In the genomic region with DNA sequence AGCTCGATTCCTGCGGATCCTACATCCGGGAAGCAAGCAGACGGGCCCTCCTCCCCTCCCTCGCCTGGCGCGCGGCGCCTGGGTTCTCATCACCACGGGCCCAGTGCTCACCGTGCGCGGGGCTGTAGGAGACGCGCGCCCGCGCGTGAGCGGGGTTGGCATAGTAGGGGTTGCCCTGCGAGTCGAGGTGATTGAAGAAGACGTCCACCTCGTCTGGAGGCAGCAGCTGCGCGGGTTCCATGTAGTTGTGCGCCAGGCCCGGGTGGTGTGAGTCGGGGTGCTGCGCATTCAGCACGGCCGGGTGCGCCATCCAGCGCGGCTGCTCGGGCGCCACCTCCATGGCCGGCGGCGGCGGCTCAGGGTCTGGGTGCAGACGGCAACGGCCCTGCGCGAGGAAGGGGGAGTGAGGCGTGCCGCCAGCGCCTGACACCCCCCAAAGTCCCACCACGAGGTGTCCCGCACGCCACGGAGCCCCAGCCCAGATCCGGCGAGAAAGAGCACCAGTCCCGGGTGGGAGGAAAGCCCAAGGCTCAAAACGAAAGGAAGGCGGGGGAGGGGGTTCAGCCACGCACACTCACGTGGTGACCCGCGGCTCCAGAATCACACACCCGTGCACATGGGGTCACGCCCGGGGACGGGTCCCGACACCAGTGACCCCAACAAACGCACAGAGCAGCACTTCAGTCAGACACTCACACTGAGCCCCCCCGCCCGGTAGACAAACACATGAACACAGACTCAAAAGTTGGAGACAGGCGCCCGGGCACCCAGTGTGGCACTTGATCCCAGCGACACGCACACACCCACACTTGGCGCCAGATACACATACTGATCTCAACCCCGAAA, we compare ENCODE assay signal across 1 cellular context.
TF ChIP-seq lines count a peak whose summit lies in the region.

No MANE protein-coding gene starts in this region.

TF ChIP-seq in HepG2, 621 proteins besides CTCF, POLR2A, EP300 and RAD21 (continued from another document and continues in another):
- TF ChIP-seq, protein P1, sequence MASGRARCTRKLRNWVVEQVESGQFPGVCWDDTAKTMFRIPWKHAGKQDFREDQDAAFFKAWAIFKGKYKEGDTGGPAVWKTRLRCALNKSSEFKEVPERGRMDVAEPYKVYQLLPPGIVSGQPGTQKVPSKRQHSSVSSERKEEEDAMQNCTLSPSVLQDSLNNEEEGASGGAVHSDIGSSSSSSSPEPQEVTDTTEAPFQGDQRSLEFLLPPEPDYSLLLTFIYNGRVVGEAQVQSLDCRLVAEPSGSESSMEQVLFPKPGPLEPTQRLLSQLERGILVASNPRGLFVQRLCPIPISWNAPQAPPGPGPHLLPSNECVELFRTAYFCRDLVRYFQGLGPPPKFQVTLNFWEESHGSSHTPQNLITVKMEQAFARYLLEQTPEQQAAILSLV (CRISPR knock-in tag; IDR thresholded peaks at IDR 0.05; ENCODE audit: borderline replicate concordance) = no peak; the same call in 1 of the 2 replicates
- no peak for TF ChIP-seq PLRG1 (conservative IDR thresholded peaks at IDR 0.05)
- TF ChIP-seq CREB1 (IDR thresholded peaks at IDR 0.05) = no peak
- TF ChIP-seq CREB1 (CRISPR knock-in tag; IDR thresholded peaks at IDR 0.05) = no peak
- 0 out of 2 replicates have a peak, but pooled peaks have one; percentile 60 for TF ChIP-seq ZNF788 (CRISPR knock-in tag; IDR thresholded peaks at IDR 0.05; ENCODE audit: borderline replicate concordance)
- no peak for TF ChIP-seq ONECUT2 (CRISPR knock-in tag; IDR thresholded peaks at IDR 0.05)
- TF ChIP-seq RFX3 (CRISPR knock-in tag; IDR thresholded peaks at IDR 0.05) = no peak
- TF ChIP-seq, protein P2, sequence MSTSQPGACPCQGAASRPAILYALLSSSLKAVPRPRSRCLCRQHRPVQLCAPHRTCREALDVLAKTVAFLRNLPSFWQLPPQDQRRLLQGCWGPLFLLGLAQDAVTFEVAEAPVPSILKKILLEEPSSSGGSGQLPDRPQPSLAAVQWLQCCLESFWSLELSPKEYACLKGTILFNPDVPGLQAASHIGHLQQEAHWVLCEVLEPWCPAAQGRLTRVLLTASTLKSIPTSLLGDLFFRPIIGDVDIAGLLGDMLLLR (CRISPR knock-in tag; IDR thresholded peaks at IDR 0.05) = 0 out of 2 replicates have a peak, but pooled peaks have one; percentile 12
- 0 out of 2 replicates have a peak, but pooled peaks have one; percentile 56 for TF ChIP-seq EED (CRISPR knock-in tag; IDR thresholded peaks at IDR 0.05)
- TF ChIP-seq SNAPC2 (CRISPR knock-in tag; IDR thresholded peaks at IDR 0.05) = no peak
- no peak for TF ChIP-seq SSRP1 (CRISPR knock-in tag; IDR thresholded peaks at IDR 0.05)
- no peak for TF ChIP-seq ZNF101 (CRISPR knock-in tag; IDR thresholded peaks at IDR 0.05; ENCODE audit: borderline replicate concordance, low read depth)
- TF ChIP-seq ZNF768 (CRISPR knock-in tag; IDR thresholded peaks at IDR 0.05) = no peak
- no peak for TF ChIP-seq NFYC (CRISPR knock-in tag; IDR thresholded peaks at IDR 0.05)
- TF ChIP-seq SRSF1 (optimal IDR thresholded peaks at IDR 0.05; ENCODE audit: low read depth, low read length) = no peak
- no peak for TF ChIP-seq BRCA1 (CRISPR knock-in tag; IDR thresholded peaks at IDR 0.05)
- TF ChIP-seq, protein P3, sequence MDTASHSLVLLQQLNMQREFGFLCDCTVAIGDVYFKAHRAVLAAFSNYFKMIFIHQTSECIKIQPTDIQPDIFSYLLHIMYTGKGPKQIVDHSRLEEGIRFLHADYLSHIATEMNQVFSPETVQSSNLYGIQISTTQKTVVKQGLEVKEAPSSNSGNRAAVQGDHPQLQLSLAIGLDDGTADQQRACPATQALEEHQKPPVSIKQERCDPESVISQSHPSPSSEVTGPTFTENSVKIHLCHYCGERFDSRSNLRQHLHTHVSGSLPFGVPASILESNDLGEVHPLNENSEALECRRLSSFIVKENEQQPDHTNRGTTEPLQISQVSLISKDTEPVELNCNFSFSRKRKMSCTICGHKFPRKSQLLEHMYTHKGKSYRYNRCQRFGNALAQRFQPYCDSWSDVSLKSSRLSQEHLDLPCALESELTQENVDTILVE (CRISPR knock-in tag; IDR thresholded peaks at IDR 0.05) = no peak
- TF ChIP-seq, protein P4, sequence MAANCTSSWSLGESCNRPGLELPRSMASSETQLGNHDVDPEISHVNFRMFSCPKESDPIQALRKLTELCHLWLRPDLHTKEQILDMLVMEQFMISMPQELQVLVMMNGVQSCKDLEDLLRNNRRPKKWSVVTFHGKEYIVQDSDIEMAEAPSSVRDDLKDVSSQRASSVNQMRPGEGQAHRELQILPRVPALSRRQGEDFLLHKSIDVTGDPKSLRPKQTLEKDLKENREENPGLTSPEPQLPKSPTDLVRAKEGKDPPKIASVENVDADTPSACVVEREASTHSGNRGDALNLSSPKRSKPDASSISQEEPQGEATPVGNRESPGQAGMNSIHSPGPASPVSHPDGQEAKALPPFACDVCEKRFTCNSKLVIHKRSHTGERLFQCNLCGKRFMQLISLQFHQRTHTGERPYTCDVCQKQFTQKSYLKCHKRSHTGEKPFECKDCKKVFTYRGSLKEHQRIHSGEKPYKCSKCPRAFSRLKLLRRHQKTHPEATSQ (CRISPR knock-in tag; IDR thresholded peaks at IDR 0.05; ENCODE audit: borderline replicate concordance) = no peak
- no peak for TF ChIP-seq HMG20A (CRISPR knock-in tag; IDR thresholded peaks at IDR 0.05; ENCODE audit: borderline replicate concordance)
- no peak for TF ChIP-seq ZNF205 (CRISPR knock-in tag; IDR thresholded peaks at IDR 0.05)
- peak; percentile 6; the same call in 1 of the 2 replicates for TF ChIP-seq ZNF292 (CRISPR knock-in tag; IDR thresholded peaks at IDR 0.05; ENCODE audit: borderline replicate concordance, low read depth)
- TF ChIP-seq SAP130 (CRISPR knock-in tag; IDR thresholded peaks at IDR 0.05; ENCODE audit: low read depth) = no peak
- no peak for TF ChIP-seq KDM2A (CRISPR knock-in tag; IDR thresholded peaks at IDR 0.05; ENCODE audit: borderline replicate concordance, low read depth)
- no peak for TF ChIP-seq ZNF350 (CRISPR knock-in tag; IDR thresholded peaks at IDR 0.05; ENCODE audit: borderline replicate concordance, low read depth)
- TF ChIP-seq PPARG (CRISPR knock-in tag; conservative IDR thresholded peaks at IDR 0.05) = no peak
- TF ChIP-seq, protein P5, sequence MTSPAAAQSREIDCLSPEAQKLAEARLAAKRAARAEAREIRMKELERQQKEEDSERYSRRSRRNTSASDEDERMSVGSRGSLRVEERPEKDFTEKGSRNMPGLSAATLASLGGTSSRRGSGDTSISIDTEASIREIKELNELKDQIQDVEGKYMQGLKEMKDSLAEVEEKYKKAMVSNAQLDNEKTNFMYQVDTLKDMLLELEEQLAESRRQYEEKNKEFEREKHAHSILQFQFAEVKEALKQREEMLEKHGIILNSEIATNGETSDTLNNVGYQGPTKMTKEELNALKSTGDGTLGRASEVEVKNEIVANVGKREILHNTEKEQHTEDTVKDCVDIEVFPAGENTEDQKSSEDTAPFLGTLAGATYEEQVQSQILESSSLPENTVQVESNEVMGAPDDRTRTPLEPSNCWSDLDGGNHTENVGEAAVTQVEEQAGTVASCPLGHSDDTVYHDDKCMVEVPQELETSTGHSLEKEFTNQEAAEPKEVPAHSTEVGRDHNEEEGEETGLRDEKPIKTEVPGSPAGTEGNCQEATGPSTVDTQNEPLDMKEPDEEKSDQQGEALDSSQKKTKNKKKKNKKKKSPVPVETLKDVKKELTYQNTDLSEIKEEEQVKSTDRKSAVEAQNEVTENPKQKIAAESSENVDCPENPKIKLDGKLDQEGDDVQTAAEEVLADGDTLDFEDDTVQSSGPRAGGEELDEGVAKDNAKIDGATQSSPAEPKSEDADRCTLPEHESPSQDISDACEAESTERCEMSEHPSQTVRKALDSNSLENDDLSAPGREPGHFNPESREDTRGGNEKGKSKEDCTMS (CRISPR knock-in tag; conservative IDR thresholded peaks at IDR 0.05) = no peak
- TF ChIP-seq, protein P6, sequence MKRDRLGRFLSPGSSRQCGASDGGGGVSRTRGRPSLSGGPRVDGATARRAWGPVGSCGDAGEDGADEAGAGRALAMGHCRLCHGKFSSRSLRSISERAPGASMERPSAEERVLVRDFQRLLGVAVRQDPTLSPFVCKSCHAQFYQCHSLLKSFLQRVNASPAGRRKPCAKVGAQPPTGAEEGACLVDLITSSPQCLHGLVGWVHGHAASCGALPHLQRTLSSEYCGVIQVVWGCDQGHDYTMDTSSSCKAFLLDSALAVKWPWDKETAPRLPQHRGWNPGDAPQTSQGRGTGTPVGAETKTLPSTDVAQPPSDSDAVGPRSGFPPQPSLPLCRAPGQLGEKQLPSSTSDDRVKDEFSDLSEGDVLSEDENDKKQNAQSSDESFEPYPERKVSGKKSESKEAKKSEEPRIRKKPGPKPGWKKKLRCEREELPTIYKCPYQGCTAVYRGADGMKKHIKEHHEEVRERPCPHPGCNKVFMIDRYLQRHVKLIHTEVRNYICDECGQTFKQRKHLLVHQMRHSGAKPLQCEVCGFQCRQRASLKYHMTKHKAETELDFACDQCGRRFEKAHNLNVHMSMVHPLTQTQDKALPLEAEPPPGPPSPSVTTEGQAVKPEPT (CRISPR knock-in tag; IDR thresholded peaks at IDR 0.05; ENCODE audit: low read depth) = no peak
- no peak for TF ChIP-seq CCDC6 (CRISPR knock-in tag; IDR thresholded peaks at IDR 0.05)
- TF ChIP-seq ZFYVE20 (CRISPR knock-in tag; IDR thresholded peaks at IDR 0.05; ENCODE audit: borderline replicate concordance, low read depth) = no peak
- TF ChIP-seq, protein P7, sequence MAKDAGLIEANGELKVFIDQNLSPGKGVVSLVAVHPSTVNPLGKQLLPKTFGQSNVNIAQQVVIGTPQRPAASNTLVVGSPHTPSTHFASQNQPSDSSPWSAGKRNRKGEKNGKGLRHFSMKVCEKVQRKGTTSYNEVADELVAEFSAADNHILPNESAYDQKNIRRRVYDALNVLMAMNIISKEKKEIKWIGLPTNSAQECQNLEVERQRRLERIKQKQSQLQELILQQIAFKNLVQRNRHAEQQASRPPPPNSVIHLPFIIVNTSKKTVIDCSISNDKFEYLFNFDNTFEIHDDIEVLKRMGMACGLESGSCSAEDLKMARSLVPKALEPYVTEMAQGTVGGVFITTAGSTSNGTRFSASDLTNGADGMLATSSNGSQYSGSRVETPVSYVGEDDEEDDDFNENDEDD (CRISPR knock-in tag; IDR thresholded peaks at IDR 0.05; ENCODE audit: borderline replicate concordance) = no peak
- TF ChIP-seq, protein P8, sequence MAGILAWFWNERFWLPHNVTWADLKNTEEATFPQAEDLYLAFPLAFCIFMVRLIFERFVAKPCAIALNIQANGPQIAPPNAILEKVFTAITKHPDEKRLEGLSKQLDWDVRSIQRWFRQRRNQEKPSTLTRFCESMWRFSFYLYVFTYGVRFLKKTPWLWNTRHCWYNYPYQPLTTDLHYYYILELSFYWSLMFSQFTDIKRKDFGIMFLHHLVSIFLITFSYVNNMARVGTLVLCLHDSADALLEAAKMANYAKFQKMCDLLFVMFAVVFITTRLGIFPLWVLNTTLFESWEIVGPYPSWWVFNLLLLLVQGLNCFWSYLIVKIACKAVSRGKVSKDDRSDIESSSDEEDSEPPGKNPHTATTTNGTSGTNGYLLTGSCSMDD (CRISPR knock-in tag; IDR thresholded peaks at IDR 0.05) = no peak
- no peak for TF ChIP-seq NONO (IDR thresholded peaks at IDR 0.05)
- 0 out of 2 replicates have a peak, but pooled peaks have one; percentile 11 for TF ChIP-seq NONO (CRISPR knock-in tag; conservative IDR thresholded peaks at IDR 0.05)
- TF ChIP-seq HNF4A (CRISPR knock-in tag; IDR thresholded peaks at IDR 0.05) = no peak
- TF ChIP-seq, protein P9, sequence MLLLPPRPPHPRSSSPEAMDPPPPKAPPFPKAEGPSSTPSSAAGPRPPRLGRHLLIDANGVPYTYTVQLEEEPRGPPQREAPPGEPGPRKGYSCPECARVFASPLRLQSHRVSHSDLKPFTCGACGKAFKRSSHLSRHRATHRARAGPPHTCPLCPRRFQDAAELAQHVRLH (CRISPR knock-in tag; IDR thresholded peaks at IDR 0.05; ENCODE audit: borderline replicate concordance, low read depth) = no peak
- no peak for TF ChIP-seq ZNF558 (CRISPR knock-in tag; IDR thresholded peaks at IDR 0.05; ENCODE audit: borderline replicate concordance)
- TF ChIP-seq ZFX (CRISPR knock-in tag; IDR thresholded peaks at IDR 0.05; ENCODE audit: low read depth) = peak; percentile 50; the same call in 1 of the 2 replicates
- no peak for TF ChIP-seq ARHGAP35 (CRISPR knock-in tag; IDR thresholded peaks at IDR 0.05; ENCODE audit: borderline replicate concordance)
- TF ChIP-seq ZNF564 (CRISPR knock-in tag; IDR thresholded peaks at IDR 0.05) = no peak
- peak; percentile 62; the same call in 1 of the 2 replicates for TF ChIP-seq KMT2A (CRISPR knock-in tag; IDR thresholded peaks at IDR 0.05)
- no peak for TF ChIP-seq PAWR (CRISPR knock-in tag; IDR thresholded peaks at IDR 0.05; ENCODE audit: borderline replicate concordance)
- no peak for TF ChIP-seq ZNF33A (CRISPR knock-in tag; IDR thresholded peaks at IDR 0.05; ENCODE audit: borderline replicate concordance)
- TF ChIP-seq AGO1 (IDR thresholded peaks at IDR 0.05; ENCODE audit: low read depth, low read length, poor library complexity, severe bottlenecking) = no peak
- no peak for TF ChIP-seq NFRKB (IDR thresholded peaks at IDR 0.05)
- TF ChIP-seq, protein P10, sequence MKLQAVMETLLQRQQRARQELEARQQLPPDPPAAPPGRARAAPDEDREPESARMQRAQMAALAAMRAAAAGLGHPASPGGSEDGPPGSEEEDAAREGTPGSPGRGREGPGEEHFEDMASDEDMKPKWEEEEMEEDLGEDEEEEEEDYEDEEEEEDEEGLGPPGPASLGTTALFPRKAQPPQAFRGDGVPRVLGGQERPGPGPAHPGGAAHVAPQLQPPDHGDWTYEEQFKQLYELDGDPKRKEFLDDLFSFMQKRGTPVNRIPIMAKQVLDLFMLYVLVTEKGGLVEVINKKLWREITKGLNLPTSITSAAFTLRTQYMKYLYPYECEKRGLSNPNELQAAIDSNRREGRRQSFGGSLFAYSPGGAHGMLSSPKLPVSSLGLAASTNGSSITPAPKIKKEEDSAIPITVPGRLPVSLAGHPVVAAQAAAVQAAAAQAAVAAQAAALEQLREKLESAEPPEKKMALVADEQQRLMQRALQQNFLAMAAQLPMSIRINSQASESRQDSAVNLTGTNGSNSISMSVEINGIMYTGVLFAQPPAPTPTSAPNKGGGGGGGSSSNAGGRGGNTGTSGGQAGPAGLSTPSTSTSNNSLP (IDR thresholded peaks at IDR 0.05; ENCODE audit: low read depth, low read length) = no peak
- TF ChIP-seq ZNF274 (CRISPR knock-in tag; IDR thresholded peaks at IDR 0.05) = no peak
- TF ChIP-seq RBFOX2 (IDR thresholded peaks at IDR 0.05; ENCODE audit: low read depth, low read length) = no peak
- no peak for TF ChIP-seq KLF15 (CRISPR knock-in tag; IDR thresholded peaks at IDR 0.05; ENCODE audit: borderline replicate concordance)
- no peak for TF ChIP-seq ZC3H4 (CRISPR knock-in tag; IDR thresholded peaks at IDR 0.05; ENCODE audit: borderline replicate concordance)
- TF ChIP-seq RARA (CRISPR knock-in tag; IDR thresholded peaks at IDR 0.05) = no peak
- no peak for TF ChIP-seq GABPB1 (CRISPR knock-in tag; IDR thresholded peaks at IDR 0.05)
- TF ChIP-seq, protein P11, sequence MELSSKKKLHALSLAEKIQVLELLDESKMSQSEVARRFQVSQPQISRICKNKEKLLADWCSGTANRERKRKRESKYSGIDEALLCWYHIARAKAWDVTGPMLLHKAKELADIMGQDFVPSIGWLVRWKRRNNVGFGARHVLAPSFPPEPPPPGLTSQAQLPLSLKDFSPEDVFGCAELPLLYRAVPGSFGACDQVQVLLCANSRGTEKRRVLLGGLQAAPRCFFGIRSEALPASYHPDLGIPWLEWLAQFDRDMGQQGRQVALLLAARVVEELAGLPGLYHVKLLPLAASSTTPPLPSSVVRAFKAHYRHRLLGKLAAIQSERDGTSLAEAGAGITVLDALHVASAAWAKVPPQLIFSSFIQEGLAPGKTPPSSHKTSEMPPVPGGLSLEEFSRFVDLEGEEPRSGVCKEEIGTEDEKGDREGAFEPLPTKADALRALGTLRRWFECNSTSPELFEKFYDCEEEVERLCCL (CRISPR knock-in tag; IDR thresholded peaks at IDR 0.05; ENCODE audit: borderline replicate concordance) = no peak
- peak; percentile 31 for TF ChIP-seq ZNF883 (CRISPR knock-in tag; IDR thresholded peaks at IDR 0.05; ENCODE audit: not compliant biosample characterization)
- no peak for TF ChIP-seq ZNF367 (CRISPR knock-in tag; IDR thresholded peaks at IDR 0.05; ENCODE audit: borderline replicate concordance)
